In the genomic region with DNA sequence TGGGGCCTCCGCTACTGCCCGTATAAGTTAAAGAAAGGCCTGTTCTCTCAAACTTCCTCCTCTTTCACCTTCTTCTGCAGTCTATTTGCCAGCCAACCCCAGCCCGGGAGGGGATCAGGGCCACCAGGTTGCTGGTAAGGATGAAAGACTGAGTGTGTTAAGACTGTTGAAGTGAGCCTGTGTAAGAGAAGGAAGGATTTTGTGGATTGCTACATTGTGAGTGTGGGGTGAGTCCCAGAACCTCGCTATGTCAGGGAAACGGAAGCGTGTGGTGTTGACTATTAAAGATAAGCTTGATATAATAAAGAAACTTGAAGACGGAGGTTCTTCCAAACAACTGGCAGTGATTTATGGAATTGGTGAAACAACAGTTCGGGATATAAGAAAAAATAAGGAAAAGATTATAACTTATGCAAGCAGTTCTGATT, we compare ENCODE assay signal across 7 cellular contexts. TPM values are rescaled to one million over a fixed set of nuclear protein-coding genes. Genes with fewer than 3 reads are reported as not detected.
DNase-seq lines count a peak whose midpoint lies in the region; ATAC-seq and TF ChIP-seq lines count a peak whose summit lies in the region.

No MANE protein-coding gene starts in this region.

- H3K9me2 ChIP-seq in GM23248 (ENCODE audit: insufficient read depth) (no peaks in the 10 kb centered on the region), SU-DHL-6 (replicated peaks; ENCODE audit: insufficient read depth, low read length) (no peaks in the 10 kb centered on the region)

- H3F3A ChIP-seq in GM23248 (ENCODE audit: insufficient read depth) (peaks cover 21% of the 10 kb centered on the region; the same call in 1 of the 2 replicates), SU-DHL-6 (ENCODE audit: insufficient read depth) (peaks cover 11% of the 10 kb centered on the region)

- H3K36me3 ChIP-seq in GM23248 (ENCODE audit: low read depth): no peaks in the 10 kb centered on the region
- H3K36me3 ChIP-seq in SU-DHL-6 (ENCODE audit: low read length): no peaks in the 10 kb centered on the region; the same call in 1 of the 2 replicates
- H3K36me3 ChIP-seq in ovary: no peaks in the 10 kb centered on the region

- WGBS in GM23248 (ENCODE audit: low coverage in 1 of 2, low lambda C conversion rate in 2 of 2, missing lambda C conversion rate in 2 of 2), 2 experiments: 15 to 18% methylated on average over 8 of the region's 8 CpGs
- WGBS in ovary, 3 donors: 7 to 9% (median 7%) methylated on average over 8 of the region's 8 CpGs

- TF ChIP-seq CTCF in SU-DHL-6 (IDR thresholded peaks at IDR 0.05; ENCODE audit: insufficient read depth, low read length, poor library complexity, severe bottlenecking) (no peak), fibroblast of pulmonary artery (IDR thresholded peaks at IDR 0.05; ENCODE audit: low read length, missing control alignments) (no peak), ovary (IDR thresholded peaks at IDR 0.05) (no peak), GM13976 (IDR thresholded peaks at IDR 0.05; ENCODE audit: borderline replicate concordance, control extremely low read depth, extremely low read depth, insufficient read depth, missing control alignments) (no peak)

- H3K4me1 ChIP-seq in GM23248 (ENCODE audit: insufficient read depth) (peaks cover 46% of the 10 kb centered on the region), ovary (ENCODE audit: insufficient read depth) (peaks cover 2% of the 10 kb centered on the region)

- H3K79me2 ChIP-seq in GM23248 (ENCODE audit: insufficient read depth): peaks cover 95% of the 10 kb centered on the region
- H3K79me2 ChIP-seq in SU-DHL-6 (ENCODE audit: insufficient read depth, low read length): peaks cover 42% of the 10 kb centered on the region

- H2AFZ ChIP-seq in GM23248 (peak overlapping the region; percentile 92), SU-DHL-6 (ENCODE audit: low read depth, low read length, severe bottlenecking) (peak overlapping the region; percentile 70)

- no peak for ATAC-seq in GM18907 (IDR thresholded peaks at IDR 0.05; ENCODE audit: unreplicated experiment)
- no peak for ATAC-seq in activated CD4-positive, CD25-positive, alpha-beta regulatory T cell treated with anti-CD3 and anti-CD28 coated beads, Interleukin-2, amount 50 U/mL, for 24 hours

- peak overlapping the region; percentile 95 for H3K4me3 ChIP-seq in GM23248
- peak overlapping the region; percentile 78 for H3K4me3 ChIP-seq in SU-DHL-6 (ENCODE audit: insufficient read depth, low read length, poor library complexity, severe bottlenecking)
- peak overlapping the region; percentile 87 for H3K4me3 ChIP-seq in fibroblast of pulmonary artery (replicated peaks; ENCODE audit: low read depth, low read length)
- H3K4me3 ChIP-seq in ovary: peak overlapping the region; percentile 93

- H3K9me3 ChIP-seq in GM23248 (ENCODE audit: low read depth) (no peaks in the 10 kb centered on the region), SU-DHL-6 (ENCODE audit: insufficient read depth, low read length) (no peaks in the 10 kb centered on the region), ovary (no peaks in the 10 kb centered on the region)

- no peak for TF ChIP-seq EP300 in ovary (IDR thresholded peaks at IDR 0.05)

- TF ChIP-seq POLR2A in ovary (IDR thresholded peaks at IDR 0.05): no peak

- H4K20me1 ChIP-seq in GM23248 (ENCODE audit: insufficient read depth) (no peaks in the 10 kb centered on the region), SU-DHL-6 (ENCODE audit: low read depth, low read length) (no peaks in the 10 kb centered on the region)

- intact Hi-C loops in ovary (cut with DNase I): no loop called here

- H3K4me2 ChIP-seq in GM23248 (ENCODE audit: unreplicated experiment) (peak overlapping the region; percentile 72), SU-DHL-6 (ENCODE audit: low read depth, low read length, poor library complexity, severe bottlenecking) (peak overlapping the region; percentile 77)

- in situ Hi-C loops in GM23248 (cut with MboI) (loop anchor here (25.0 kb wide), 1 partner anchor 1228 kb away; no protein-coding TSS in a partner anchor), GM13976 (cut with MboI; ENCODE audit: low sequenced_read_pairs, unreplicated experiment) (no loop called here)

- peak; percentile 54 for DNase-seq in GM23248
- peak; percentile 72 for DNase-seq in fibroblast of pulmonary artery (ENCODE audit: low read depth)
- DNase-seq in ovary: no peak
- no peak for DNase-seq in GM13976 (ENCODE audit: low spot score)

- H3K27me3 ChIP-seq in GM23248 (replicated peaks; ENCODE audit: insufficient read depth) (no peaks in the 10 kb centered on the region), SU-DHL-6 (ENCODE audit: low read length) (no peaks in the 10 kb centered on the region), ovary (no peaks in the 10 kb centered on the region)

- H3K9ac ChIP-seq in GM23248 (peak overlapping the region; percentile 94), SU-DHL-6 (ENCODE audit: low read length) (peak overlapping the region; percentile 63)

- peak overlapping the region; percentile 89 for H3K27ac ChIP-seq in GM23248
- no peak overlapping the region for H3K27ac ChIP-seq in SU-DHL-6 (ENCODE audit: low read depth, low read length)
- peak overlapping the region in 1 of 2 donors; percentile 73 for H3K27ac ChIP-seq in ovary

RNA-seq across cellular contexts. Expression of a gene that starts 0.6 kb away (rescaled TPM):
- 9.4 and 11.9 TPM in 2 replicates for total RNA-seq in GM23248 (2014; rRNA removed; shearing (Covaris generic))
- polyA plus RNA-seq in GM23248 (2016; fragmentation: Nextera tagmentation; extraction: Ambion mirVana): 11.2 and 11.7 TPM in 2 replicates
- total RNA-seq in ovary: 10 to 100 TPM in 5 of 7 donors, 1 to 10 TPM in 2; 7.1 to 18.8 (median 11.7) TPM
- 10 to 100 TPM in 1 of 2 donors, 1 to 10 TPM in 1; 7.8 to 12.8 TPM for polyA plus RNA-seq in ovary

RNA-seq across cellular contexts. Expression of a gene that starts 0.7 kb away (rescaled TPM):
- 14.8 and 19.1 TPM in 2 replicates for total RNA-seq in GM23248 (2014; rRNA removed; shearing (Covaris generic))
- 27.3 and 33.2 TPM in 2 replicates for polyA plus RNA-seq in GM23248 (2016; fragmentation: Nextera tagmentation; extraction: Ambion mirVana)
- 10 to 100 TPM; 14.8 to 31.8 (median 23.0) TPM for total RNA-seq in ovary
- 10 to 100 TPM; 16.2 to 26.0 TPM for polyA plus RNA-seq in ovary

RNA-seq across cellular contexts. Expression of a gene that starts 47.4 kb away (rescaled TPM):
- 22.1 and 23.7 TPM in 2 replicates for total RNA-seq in GM23248 (2014; rRNA removed; shearing (Covaris generic))
- polyA plus RNA-seq in GM23248 (2016; fragmentation: Nextera tagmentation; extraction: Ambion mirVana): 6.8 and 7.4 TPM in 2 replicates
- total RNA-seq in ovary: 10 to 100 TPM; 10.7 to 17.5 (median 14.6) TPM
- polyA plus RNA-seq in ovary: 10 to 100 TPM in 1 of 2 donors, 1 to 10 TPM in 1; 7.3 to 16.4 TPM

Comparison
In these comparisons a context has a peak if more than half of its experiments do, and no peak if none do; other contexts are left out.
1. DNase-seq: peak in GM23248 (single experiment) and fibroblast of pulmonary artery (single experiment); none in ovary (0 of 5) and GM13976 (single experiment).
2. Peak in every context shown above with its lines, with median percentiles within 50 percentile points of each other: H3K4me3 ChIP-seq.